ENCODE assay signal across 9 cellular contexts in the genomic region with DNA sequence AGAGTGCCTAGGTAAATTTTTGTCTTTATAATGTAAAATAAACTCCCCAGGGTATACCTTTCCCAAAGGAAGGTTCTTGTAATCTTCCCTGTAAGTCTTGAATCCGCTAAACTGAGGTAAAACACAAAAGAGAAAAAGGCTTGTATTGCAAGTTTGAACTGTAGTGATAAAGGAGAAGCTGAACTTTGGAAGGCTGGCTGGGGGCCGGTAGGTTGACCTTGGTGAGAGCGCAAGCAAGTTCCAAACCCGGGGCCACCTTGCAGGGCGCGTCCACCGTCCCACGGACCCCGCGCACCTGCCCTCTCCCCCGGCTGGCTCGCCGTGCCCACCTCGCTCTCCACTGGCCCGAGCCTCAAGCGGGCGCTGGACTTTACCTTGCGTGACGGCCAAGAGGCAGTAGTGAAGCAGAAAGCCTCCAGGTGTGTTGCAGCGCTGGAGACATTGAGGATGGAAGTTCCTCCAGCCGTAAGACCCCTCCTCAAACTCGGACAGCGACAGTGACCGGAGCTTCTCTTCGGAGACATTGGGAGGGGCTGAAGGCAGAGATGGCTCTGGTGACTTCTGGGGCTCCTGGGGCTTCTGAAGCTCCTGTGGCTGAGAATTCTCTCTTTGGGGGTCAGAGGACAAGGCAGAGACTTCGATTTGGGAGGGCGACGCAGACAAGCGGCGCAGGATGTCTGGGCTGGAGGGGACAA. TPM values are rescaled to one million over a fixed set of nuclear protein-coding genes. Genes with fewer than 3 reads are reported as not detected.
DNase-seq lines count a peak whose midpoint lies in the region; ATAC-seq and TF ChIP-seq lines count a peak whose summit lies in the region.
"Had no signal": no experiment of that assay in that cellular context is flagged by ENCODE, and none has a peak within 500 bp of the region (broad histone marks: within the 10 kb centered on the region; RNA-seq: fewer than 3 reads in every experiment).

No MANE protein-coding gene starts in this region.

- H3K4me3 ChIP-seq in thyroid gland (replicated peaks in 1 of 3) = peak overlapping the region in 2 of 3 donors; percentile 10 to 27

- TF ChIP-seq POLR2A in thyroid gland (IDR thresholded peaks at IDR 0.05) = no peak

- peaks cover 0 to 9% of the 10 kb centered on the region in 2 donors for H3K4me1 ChIP-seq in thyroid gland

- peak overlapping the region; percentile 76 for H3K4me3 Mint-ChIP-seq in activated CD4-positive, alpha-beta T cell treated with anti-CD3 and anti-CD28 coated beads for 36 hours
- peak overlapping the region; percentile 75 for H3K4me3 Mint-ChIP-seq in activated naive CD8-positive, alpha-beta T cell treated with anti-CD3 and anti-CD28 coated beads for 36 hours

- no peaks in the 10 kb centered on the region for H3K9me3 Mint-ChIP-seq in activated CD4-positive, alpha-beta T cell treated with anti-CD3 and anti-CD28 coated beads for 36 hours (ENCODE audit: low read depth)
- no peaks in the 10 kb centered on the region for H3K9me3 Mint-ChIP-seq in activated naive CD8-positive, alpha-beta T cell treated with anti-CD3 and anti-CD28 coated beads for 36 hours

- no peak for TF ChIP-seq CTCF in thyroid gland (IDR thresholded peaks at IDR 0.05)

- H3K36me3 Mint-ChIP-seq in activated CD4-positive, alpha-beta T cell treated with anti-CD3 and anti-CD28 coated beads for 36 hours (ENCODE audit: low read depth) = no peaks in the 10 kb centered on the region
- no peaks in the 10 kb centered on the region for H3K36me3 Mint-ChIP-seq in activated naive CD8-positive, alpha-beta T cell treated with anti-CD3 and anti-CD28 coated beads for 36 hours

- intact Hi-C loops in activated CD4-positive, alpha-beta T cell treated with anti-CD3 and anti-CD28 coated beads for 36 hours (cut with DNase I, micrococcal nuclease) = no loop called here
- intact Hi-C loops in thyroid gland (cut with DNase I) = no loop called here

- POLR2A ChIA-PET in activated CD4-positive, alpha-beta T cell treated with anti-CD3 and anti-CD28 coated beads for 36 hours (lab: Charles Lee) = no interaction called here

- H3K27ac ChIP-seq in thyroid gland = no peak overlapping the region

- no peak for DNase-seq in activated CD4-positive, alpha-beta T cell treated with anti-CD3 and anti-CD28 coated beads for 36 hours
- DNase-seq in activated CD4-positive, alpha-beta T cell treated with anti-CD3 and anti-CD28 coated beads for 1 hour = no peak
- no peak for DNase-seq in activated naive CD8-positive, alpha-beta T cell treated with anti-CD3 and anti-CD28 coated beads for 36 hours
- DNase-seq in left kidney (ENCODE audit: low read depth, low spot score) = peak; percentile 67
- DNase-seq in thyroid gland = peak; percentile 13 to 14
- no peak for DNase-seq in AG08396 (ENCODE audit: low spot score)
- DNase-seq in kidney glomerular epithelial cell (lab: John Stamatoyannopoulos, UW) = no peak
- DNase-seq: DND-41 had no signal

- peaks cover 10% of the 10 kb centered on the region for H3K27me3 Mint-ChIP-seq in activated CD4-positive, alpha-beta T cell treated with anti-CD3 and anti-CD28 coated beads for 36 hours
- peaks cover 15% of the 10 kb centered on the region for H3K27me3 Mint-ChIP-seq in activated naive CD8-positive, alpha-beta T cell treated with anti-CD3 and anti-CD28 coated beads for 36 hours

- CTCF ChIA-PET in activated CD4-positive, alpha-beta T cell treated with anti-CD3 and anti-CD28 coated beads for 36 hours (lab: Charles Lee) = interaction anchor here (0.7 to 1.5 kb wide), 7 partner anchors 12 to 162 kb away, joined by 3 to 7 read pairs (median 4); no protein-coding TSS in a partner anchor

- H3K9me3 ChIP-seq in thyroid gland = no peaks in the 10 kb centered on the region

- 2% methylated on average over 24 to 26 of the region's 30 CpGs for WGBS in thyroid gland, 2 donors

- H3K27ac Mint-ChIP-seq in activated CD4-positive, alpha-beta T cell treated with anti-CD3 and anti-CD28 coated beads for 36 hours = peak overlapping the region; percentile 63
- H3K27ac Mint-ChIP-seq in activated naive CD8-positive, alpha-beta T cell treated with anti-CD3 and anti-CD28 coated beads for 36 hours = no peak overlapping the region

- H3K27me3 ChIP-seq in thyroid gland = no peaks in the 10 kb centered on the region

- no peaks in the 10 kb centered on the region for H3K36me3 ChIP-seq in thyroid gland

- no peak for ATAC-seq in activated CD4-positive, alpha-beta T cell treated with anti-CD3 and anti-CD28 coated beads for 36 hours
- ATAC-seq in HG03108 (IDR thresholded peaks at IDR 0.05; ENCODE audit: unreplicated experiment) = peak; percentile 5

- H3K4me1 Mint-ChIP-seq in activated CD4-positive, alpha-beta T cell treated with anti-CD3 and anti-CD28 coated beads for 36 hours = peaks cover 16% of the 10 kb centered on the region
- peaks cover 20% of the 10 kb centered on the region for H3K4me1 Mint-ChIP-seq in activated naive CD8-positive, alpha-beta T cell treated with anti-CD3 and anti-CD28 coated beads for 36 hours

RNA-seq across cellular contexts. Expression of gene SLCO4C1, which starts 0.4 kb away (rescaled TPM):
- total RNA-seq in activated CD4-positive, alpha-beta T cell treated with anti-CD3 and anti-CD28 coated beads for 36 hours = under 1 TPM; 0.28 to 0.37 TPM
- under 1 TPM; 0.24 to 0.29 TPM for total RNA-seq in activated naive CD8-positive, alpha-beta T cell treated with anti-CD3 and anti-CD28 coated beads for 36 hours
- total RNA-seq in thyroid gland = 1 to 10 TPM in 1 of 4 donors, under 1 TPM in 3; 0.45 to 1.3 (median 0.72) TPM

Comparison
In these comparisons a context has a peak if more than half of its experiments do, and no peak if none do; other contexts are left out.
1. DNase-seq: peak in left kidney (single experiment) and thyroid gland (2 of 2); none in activated CD4-positive, alpha-beta T cell treated with anti-CD3 and anti-CD28 coated beads for 36 hours (single experiment), activated CD4-positive, alpha-beta T cell treated with anti-CD3 and anti-CD28 coated beads for 1 hour (single experiment), activated naive CD8-positive, alpha-beta T cell treated with anti-CD3 and anti-CD28 coated beads for 36 hours (single experiment), AG08396 (single experiment) and kidney glomerular epithelial cell (single experiment).